In the genomic region with DNA sequence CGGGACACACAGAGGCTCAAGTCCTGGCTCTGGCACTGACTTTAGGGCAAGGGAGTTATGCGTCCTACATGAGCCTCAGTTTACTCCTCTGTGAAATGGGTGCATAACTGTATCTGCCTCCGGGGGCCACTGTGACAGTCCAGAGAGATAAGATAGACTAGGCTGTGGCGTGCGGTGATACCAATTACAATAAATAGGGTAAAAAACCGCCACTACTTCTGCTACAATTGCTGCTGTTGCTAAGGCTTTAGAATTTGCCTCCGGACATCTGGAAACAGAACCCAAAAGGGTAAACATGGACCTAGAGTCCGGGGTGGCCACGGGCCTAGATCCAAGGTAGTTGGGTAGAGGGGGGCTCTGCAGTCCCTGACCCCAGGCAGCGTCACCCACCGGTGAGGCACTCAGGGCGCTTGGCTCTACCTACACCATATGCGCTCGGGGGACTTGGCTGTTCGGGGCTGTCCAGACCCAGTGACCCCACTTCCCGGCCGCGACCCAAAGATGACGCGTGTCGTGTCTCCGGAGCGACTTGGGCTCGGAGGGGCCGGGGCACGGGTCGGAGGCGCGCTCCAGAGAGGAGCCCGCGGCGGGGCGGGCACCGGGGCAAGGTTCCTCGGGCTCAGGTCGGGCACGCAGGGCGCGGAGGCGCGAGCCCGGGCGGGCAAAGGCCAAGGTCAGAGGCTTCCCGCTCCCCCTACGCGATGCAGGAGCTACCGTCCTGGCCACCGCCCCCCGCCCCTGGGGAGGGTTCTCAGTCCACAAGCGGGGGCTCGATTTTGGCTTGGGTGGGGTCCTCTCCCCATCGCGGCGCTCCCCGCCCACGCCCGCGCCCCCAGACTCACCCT, we compare ENCODE assay signal across 8 cellular contexts. TPM values are rescaled to one million over a fixed set of nuclear protein-coding genes. Genes with fewer than 3 reads are reported as not detected.
DNase-seq lines count a peak whose midpoint lies in the region; ATAC-seq, FAIRE-seq and TF ChIP-seq lines count a peak whose summit lies in the region.

No MANE protein-coding gene starts in this region.

- peak overlapping the region; percentile 9 for H3K9ac ChIP-seq in keratinocyte (ENCODE audit: control insufficient read depth, extremely low read depth, insufficient read depth, low read length)

- peak overlapping the region; percentile 69 for H3K4me2 ChIP-seq in keratinocyte (ENCODE audit: control insufficient read depth, extremely low read depth, insufficient read depth, low read depth, low read length)

- BruUV-seq in Caco-2 (replicated peaks; lab: Mats Ljungman, UMichigan): no TSS peak

- H3K79me2 ChIP-seq in keratinocyte (ENCODE audit: control insufficient read depth, insufficient read depth, low read length): no peaks in the 10 kb centered on the region

- ATAC-seq in HG03045 (IDR thresholded peaks at IDR 0.05; ENCODE audit: unreplicated experiment) (peak; percentile 21), GM21360 (IDR thresholded peaks at IDR 0.05; ENCODE audit: unreplicated experiment) (no peak), GM19397 (IDR thresholded peaks at IDR 0.05; ENCODE audit: unreplicated experiment) (no peak), HG03521 (IDR thresholded peaks at IDR 0.05; ENCODE audit: unreplicated experiment) (no peak)
- ATAC-seq in stimulated activated naive B cell treated with anti-CD40 and anti-IgM and Interleukin-4, amounts not matched to agents 10 μg/mL and 1 μg/mL and 100 μg/mL, for 72 hours (replicated peaks): peak; percentile 12 to 24

- no peaks in the 10 kb centered on the region for H3K9me3 ChIP-seq in Caco-2
- no peaks in the 10 kb centered on the region for H3K9me3 ChIP-seq in keratinocyte (ENCODE audit: control insufficient read depth, low read depth, low read length)

- no peak overlapping the region for H3K27ac ChIP-seq in keratinocyte (ENCODE audit: control insufficient read depth, insufficient read depth, low read length)

- dilution Hi-C loops in keratinocyte (cut with MboI; ENCODE audit: extremely low pct_ligation_motif_present, low sequenced_read_pairs): no loop called here

- peaks cover 4% of the 10 kb centered on the region for H3K36me3 Mint-ChIP-seq in Caco-2 (ENCODE audit: insufficient read depth, unreplicated experiment)
- no peaks in the 10 kb centered on the region for H3K36me3 Mint-ChIP-seq in stimulated activated naive B cell treated with anti-CD40 and anti-IgM and Interleukin-4, amounts not matched to agents 10 μg/mL and 1 μg/mL and 100 μg/mL, for 72 hours

- H3K4me1 ChIP-seq in Caco-2: peaks cover 17% of the 10 kb centered on the region
- peaks cover 3% of the 10 kb centered on the region for H3K4me1 ChIP-seq in keratinocyte (ENCODE audit: control insufficient read depth, extremely low read depth, insufficient read depth, low read length)

- H3K4me3 Mint-ChIP-seq in Caco-2 (ENCODE audit: unreplicated experiment): peak overlapping the region; percentile 89
- H3K4me3 Mint-ChIP-seq in stimulated activated naive B cell treated with anti-CD40 and anti-IgM and Interleukin-4, amounts not matched to agents 10 μg/mL and 1 μg/mL and 100 μg/mL, for 72 hours: peak overlapping the region; percentile 75 to 83

- FAIRE-seq in keratinocyte (lab: Jason Lieb, UNC): no peak

- CTCF ChIA-PET in Caco-2 (lab: Charles Lee): interaction anchor here (0.7 to 0.8 kb wide), 2 partner anchors 95 to 194 kb away, joined by 7 to 8 read pairs; no protein-coding TSS in a partner anchor

- no peak overlapping the region for H3K27ac Mint-ChIP-seq in Caco-2 (ENCODE audit: unreplicated experiment)
- peak overlapping the region; percentile 67 for H3K27ac Mint-ChIP-seq in stimulated activated naive B cell treated with anti-CD40 and anti-IgM and Interleukin-4, amounts not matched to agents 10 μg/mL and 1 μg/mL and 100 μg/mL, for 72 hours

- TF ChIP-seq CTCF in Caco-2 (IDR thresholded peaks at IDR 0.05; ENCODE audit: insufficient read depth in 1 of 2, low read depth in 1 of 2, low read length in 1 of 2, severe bottlenecking in 1 of 2, unreplicated experiment in 1 of 2): no peak
- TF ChIP-seq CTCF in astrocyte of the spinal cord (IDR thresholded peaks at IDR 0.05; ENCODE audit: low read depth, low read length): no peak
- no peak for TF ChIP-seq CTCF in keratinocyte (optimal IDR thresholded peaks at IDR 0.05 in 1 of 3, IDR thresholded peaks at IDR 0.05 in 1 of 3, conservative IDR thresholded peaks at IDR 0.05 in 1 of 3; ENCODE audit: extremely low read depth in 1 of 3, insufficient read depth in 2 of 3, low read length in 3 of 3)

- POLR2A ChIA-PET in Caco-2 (lab: Charles Lee): interaction anchor here (0.5 kb wide), 1 partner anchor 318 kb away, joined by 3 read pairs; no protein-coding TSS in a partner anchor

- intact Hi-C loops in Caco-2 (cut with micrococcal nuclease; ENCODE audit: unreplicated experiment): no loop called here

- H3K4me1 Mint-ChIP-seq in Caco-2 (ENCODE audit: low read depth, unreplicated experiment): peaks cover 9% of the 10 kb centered on the region
- H3K4me1 Mint-ChIP-seq in stimulated activated naive B cell treated with anti-CD40 and anti-IgM and Interleukin-4, amounts not matched to agents 10 μg/mL and 1 μg/mL and 100 μg/mL, for 72 hours: peaks cover 28 to 55% of the 10 kb centered on the region in 2 donors

- no peaks in the 10 kb centered on the region for H3K9me1 ChIP-seq in keratinocyte (ENCODE audit: control insufficient read depth, extremely low read depth, insufficient read depth, low read length)

- DNase-seq in Caco-2 (peak in 1 of 2 experiments; percentile 43), astrocyte of the spinal cord (ENCODE audit: low read depth, low spot score) (no peak), keratinocyte (ENCODE audit: low read depth, low spot score) (no peak)
- DNase-seq in stimulated activated naive B cell treated with anti-CD40 and anti-IgM and Interleukin-4, amounts not matched to agents 10 μg/mL and 1 μg/mL and 100 μg/mL, for 72 hours: peak; percentile 13

- no peaks in the 10 kb centered on the region for H3K27me3 Mint-ChIP-seq in Caco-2 (ENCODE audit: insufficient read depth, unreplicated experiment)
- H3K27me3 Mint-ChIP-seq in stimulated activated naive B cell treated with anti-CD40 and anti-IgM and Interleukin-4, amounts not matched to agents 10 μg/mL and 1 μg/mL and 100 μg/mL, for 72 hours: peaks cover 12 to 16% of the 10 kb centered on the region in 2 donors

- peak overlapping the region; percentile 30 for H2AFZ ChIP-seq in keratinocyte (ENCODE audit: control insufficient read depth, low read length)

- H3K9me3 Mint-ChIP-seq in Caco-2 (ENCODE audit: unreplicated experiment): no peaks in the 10 kb centered on the region
- H3K9me3 Mint-ChIP-seq in stimulated activated naive B cell treated with anti-CD40 and anti-IgM and Interleukin-4, amounts not matched to agents 10 μg/mL and 1 μg/mL and 100 μg/mL, for 72 hours: no peaks in the 10 kb centered on the region

- no peaks in the 10 kb centered on the region for H3K36me3 ChIP-seq in Caco-2 (ENCODE audit: control insufficient read depth, insufficient read depth, low read length)
- no peaks in the 10 kb centered on the region for H3K36me3 ChIP-seq in keratinocyte (ENCODE audit: control insufficient read depth in 2 of 2, extremely low read depth in 1 of 2, insufficient read depth in 2 of 2, low read length in 2 of 2)

- H4K20me1 ChIP-seq in keratinocyte (ENCODE audit: control insufficient read depth, extremely low read depth, insufficient read depth, low read length): no peaks in the 10 kb centered on the region

- in situ Hi-C loops in astrocyte of the spinal cord (cut with HindIII; ENCODE audit: low sequenced_read_pairs): no loop called here

- no peaks in the 10 kb centered on the region for H3K27me3 ChIP-seq in Caco-2 (replicated peaks; ENCODE audit: control insufficient read depth, insufficient read depth, low read length)
- peaks cover 18% of the 10 kb centered on the region for H3K27me3 ChIP-seq in keratinocyte (ENCODE audit: control insufficient read depth, extremely low read depth, insufficient read depth, low read length)

- peak overlapping the region; percentile 73 for H3K4me3 ChIP-seq in Caco-2 (ENCODE audit: low read depth, low read length)
- peak overlapping the region; percentile 57 for H3K4me3 ChIP-seq in astrocyte of the spinal cord (ENCODE audit: low read depth, low read length)
- peak overlapping the region; percentile 50 to 64 (median 51) for H3K4me3 ChIP-seq in keratinocyte (ENCODE audit: control insufficient read depth in 2 of 3, extremely low read depth in 1 of 3, insufficient read depth in 2 of 3, low read depth in 1 of 3, low read length in 3 of 3)

RNA-seq across cellular contexts. Expression of a gene that starts 1.0 kb away (rescaled TPM):
- 22.6 and 23.3 TPM in 2 replicates for total RNA-seq in Caco-2 (2022)
- polyA plus RNA-seq in keratinocyte: 0.98 to 1.9 TPM (median 1.2 TPM) in 3 replicates
- polyA plus RNA-seq in keratinocyte (2011; ENCODE audit: low read depth): 1.6 TPM
- polyA plus RNA-seq in keratinocyte (2011; cell fraction: cytosol; rRNA removed): 0.53 and 0.74 TPM in 2 replicates
- 4.6 and 4.8 TPM in 2 replicates for polyA plus RNA-seq in keratinocyte (2011; cell fraction: nucleus; rRNA removed)
- polyA plus RNA-seq in keratinocyte (2012; ENCODE audit: low replicate concordance): 1.8 and 3.3 TPM in 2 replicates
- 4.4 to 38.5 TPM (median 8.2 TPM) in 3 replicates for polyA minus RNA-seq in keratinocyte
- 4.8 TPM for polyA minus RNA-seq in keratinocyte (2011; cell fraction: cytosol; rRNA and poly(A)+ RNA removed)
- polyA minus RNA-seq in keratinocyte (2011; cell fraction: nucleus; rRNA and poly(A)+ RNA removed): 15.9 and 24.0 TPM in 2 replicates

RNA-seq across cellular contexts. Expression of a gene that starts 55.6 kb away (rescaled TPM):
- 50.4 and 53.1 TPM in 2 replicates for total RNA-seq in Caco-2 (2022)
- polyA plus RNA-seq in keratinocyte: 7.9 to 11.7 TPM (median 11.4 TPM) in 3 replicates
- polyA plus RNA-seq in keratinocyte (2011; ENCODE audit: low read depth): 5.7 TPM
- 3.6 and 9.8 TPM in 2 replicates for polyA plus RNA-seq in keratinocyte (2011; cell fraction: cytosol; rRNA removed)
- polyA plus RNA-seq in keratinocyte (2011; cell fraction: nucleus; rRNA removed): 11.7 and 19.3 TPM in 2 replicates
- 18.2 and 28.4 TPM in 2 replicates for polyA plus RNA-seq in keratinocyte (2012; ENCODE audit: low replicate concordance)
- 2.6 to 16.7 TPM (median 14.7 TPM) in 3 replicates for polyA minus RNA-seq in keratinocyte
- polyA minus RNA-seq in keratinocyte (2011; cell fraction: cytosol; rRNA and poly(A)+ RNA removed): 32.2 TPM
- 25.5 and 28.8 TPM in 2 replicates for polyA minus RNA-seq in keratinocyte (2011; cell fraction: nucleus; rRNA and poly(A)+ RNA removed)

Comparison
In these comparisons a context has a peak if more than half of its experiments do, and no peak if none do; other contexts are left out.
1. ATAC-seq: peak in HG03045 (single experiment) and stimulated activated naive B cell treated with anti-CD40 and anti-IgM and Interleukin-4, amounts not matched to agents 10 μg/mL and 1 μg/mL and 100 μg/mL, for 72 hours (2 of 2); none in GM21360 (single experiment), GM19397 (single experiment) and HG03521 (single experiment).
2. Peak in every context shown above with its lines, with median percentiles within 50 percentile points of each other: H3K4me3 ChIP-seq.